Comparison of ENCODE assay signal across 25 cellular contexts in the genomic region with DNA sequence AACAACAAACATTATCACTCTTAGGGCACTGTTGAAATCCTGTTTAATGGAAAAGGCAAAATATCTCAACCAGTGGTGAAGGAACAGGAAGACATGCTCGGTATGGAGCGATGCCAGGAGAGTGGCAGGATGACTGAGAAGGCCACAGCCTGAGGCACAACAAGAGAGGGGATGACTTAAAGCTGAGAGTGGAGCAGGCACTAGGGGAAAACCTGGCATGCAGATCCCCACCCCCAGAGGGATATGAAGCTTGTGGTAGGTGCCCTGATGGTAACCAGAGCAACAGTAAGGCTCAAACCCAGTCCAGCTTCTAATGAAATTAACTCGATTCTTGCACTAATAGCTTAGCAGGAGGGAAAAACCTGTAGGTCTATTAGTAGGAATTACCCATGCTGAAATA. TPM values are rescaled to one million over a fixed set of nuclear protein-coding genes. Genes with fewer than 3 reads are reported as not detected.
A peak's percentile ranks its signal among the peaks of the same experiment; 100 is the strongest.
DNase-seq lines count a peak whose midpoint lies in the region; ATAC-seq and TF ChIP-seq lines count a peak whose summit lies in the region.
"Had no signal": no experiment of that assay in that cellular context is flagged by ENCODE, and none has a peak within 500 bp of the region (broad histone marks: within the 10 kb centered on the region; RNA-seq: fewer than 3 reads in every experiment).

No MANE protein-coding gene starts in this region.

- H3K4me3 ChIP-seq in breast epithelium (no peak overlapping the region), MG63 (no peak overlapping the region)
- H3K4me3 ChIP-seq: SJCRH30, stomach, thyroid gland had no signal

- no peak for TF ChIP-seq POLR2A in breast epithelium (IDR thresholded peaks at IDR 0.05)

- intact Hi-C loops in MCF 10A (cut with micrococcal nuclease), result no loop called here
- intact Hi-C loops in breast epithelium (cut with DNase I; ENCODE audit: low total_unique reads), result no loop called here

- TF ChIP-seq CTCF in MCF 10A (IDR thresholded peaks at IDR 0.05; ENCODE audit: unreplicated experiment), result no peak
- TF ChIP-seq CTCF in breast epithelium (IDR thresholded peaks at IDR 0.05), result no peak
- TF ChIP-seq CTCF in foreskin keratinocyte (conservative IDR thresholded peaks at IDR 0.05), result no peak

- no peaks in the 10 kb centered on the region for H3K9me3 Mint-ChIP-seq in MCF 10A (ENCODE audit: unreplicated experiment)
- no peaks in the 10 kb centered on the region for H3K9me3 Mint-ChIP-seq in stimulated activated memory B cell treated with anti-CD40 and anti-IgM and Interleukin-4, amounts not matched to agents 10 μg/mL and 1 μg/mL and 100 μg/mL, for 72 hours
- H3K9me3 Mint-ChIP-seq: activated CD4-positive, alpha-beta memory T cell treated with anti-CD3 and anti-CD28 coated beads for 36 hours; activated naive CD4-positive, alpha-beta T cell treated with anti-CD3 and anti-CD28 coated beads, Interleukin-2, amount 10 ng/mL, durations not matched to agents 7 days and 5 days; activated T-helper 1 cell treated with anti-CD3 and anti-CD28 coated beads, Interleukin-12 subunit alpha, Interleukin-12 subunit beta, Interleukin-2, Interleukin-4 antibody, amounts not matched to agents 30 ng/mL and 10 ng/mL and 1 ng/mL, durations not matched to agents 14 hours and 24 hours and 36 hours; effector memory CD8-positive, alpha-beta T cell had no signal

- H3K9me3 ChIP-seq in breast epithelium (no peaks in the 10 kb centered on the region), MG63 (no peaks in the 10 kb centered on the region)
- H3K9me3 ChIP-seq: SJCRH30, stomach, thyroid gland had no signal

- peaks cover 68% of the 10 kb centered on the region for H3K36me3 Mint-ChIP-seq in MCF 10A (ENCODE audit: insufficient read depth, unreplicated experiment)
- peaks cover 71% of the 10 kb centered on the region for H3K36me3 Mint-ChIP-seq in stimulated activated memory B cell treated with anti-CD40 and anti-IgM and Interleukin-4, amounts not matched to agents 10 μg/mL and 1 μg/mL and 100 μg/mL, for 72 hours

- no peak overlapping the region for H3K27ac Mint-ChIP-seq in MCF 10A (ENCODE audit: low read depth, unreplicated experiment)
- peak overlapping the region; percentile 57 for H3K27ac Mint-ChIP-seq in stimulated activated memory B cell treated with anti-CD40 and anti-IgM and Interleukin-4, amounts not matched to agents 10 μg/mL and 1 μg/mL and 100 μg/mL, for 72 hours
- H3K27ac Mint-ChIP-seq: activated CD4-positive, alpha-beta memory T cell treated with anti-CD3 and anti-CD28 coated beads for 36 hours; activated naive CD4-positive, alpha-beta T cell treated with anti-CD3 and anti-CD28 coated beads, Interleukin-2, amount 10 ng/mL, durations not matched to agents 7 days and 5 days; activated T-helper 1 cell treated with anti-CD3 and anti-CD28 coated beads, Interleukin-12 subunit alpha, Interleukin-12 subunit beta, Interleukin-2, Interleukin-4 antibody, amounts not matched to agents 30 ng/mL and 10 ng/mL and 1 ng/mL, durations not matched to agents 14 hours and 24 hours and 36 hours had no signal

- CTCF ChIA-PET in MCF 10A (lab: Yijun Ruan, JAX), result interaction anchor here (0.6 to 1.5 kb wide), 3 partner anchors 8 to 408 kb away, joined by 3 to 9 read pairs (median 3); no protein-coding TSS in a partner anchor

- H3K4me1 ChIP-seq in breast epithelium (no peaks in the 10 kb centered on the region), foreskin keratinocyte (no peaks in the 10 kb centered on the region)
- H3K4me1 ChIP-seq: SJCRH30, stomach, thyroid gland had no signal

- no peak overlapping the region for H3K27ac ChIP-seq in breast epithelium
- no peak overlapping the region for H3K27ac ChIP-seq in foreskin keratinocyte
- H3K27ac ChIP-seq: SJCRH30, stomach, thyroid gland had no signal

- DNase-seq in MCF 10A (ENCODE audit: unreplicated experiment) (peak; percentile 9), breast epithelium (ENCODE audit: low spot score in 2 of 2) (no peak), NCI-H82 (lab: John Stamatoyannopoulos, UW) (peak; percentile 66), foreskin keratinocyte (peak in 1 of 2 donors; percentile 30), mucosa of gallbladder (ENCODE audit: low spot score) (no peak), T1000 (lab: John Stamatoyannopoulos, UW) (no peak), MG63 (no peak)
- DNase-seq: 8988T; activated CD4-positive, alpha-beta memory T cell treated with anti-CD3 and anti-CD28 coated beads for 36 hours; activated CD4-positive, CD25-positive, alpha-beta regulatory T cell treated with anti-CD3 and anti-CD28 coated beads, Interleukin-2, amount 50 U/mL, for 72 hours; activated CD8-positive, alpha-beta memory T cell treated with anti-CD3 and anti-CD28 coated beads, Interleukin-2, amount 50 U/mL, for 4 hours; activated naive CD4-positive, alpha-beta T cell treated with anti-CD3 and anti-CD28 coated beads, Interleukin-2, amount 10 ng/mL, durations not matched to agents 7 days and 5 days; amygdala; cortex of kidney; effector memory CD8-positive, alpha-beta T cell; mesenchymal stem cell; NCI-H2171; NCI-H524; SJCRH30; stomach; thyroid gland had no signal

- H3K4me1 Mint-ChIP-seq in MCF 10A (ENCODE audit: insufficient read depth, unreplicated experiment), result no peaks in the 10 kb centered on the region
- peaks cover 14% of the 10 kb centered on the region for H3K4me1 Mint-ChIP-seq in stimulated activated memory B cell treated with anti-CD40 and anti-IgM and Interleukin-4, amounts not matched to agents 10 μg/mL and 1 μg/mL and 100 μg/mL, for 72 hours

- no peaks in the 10 kb centered on the region for H3K27me3 Mint-ChIP-seq in MCF 10A (ENCODE audit: insufficient read depth, unreplicated experiment)
- H3K27me3 Mint-ChIP-seq in stimulated activated memory B cell treated with anti-CD40 and anti-IgM and Interleukin-4, amounts not matched to agents 10 μg/mL and 1 μg/mL and 100 μg/mL, for 72 hours, result no peaks in the 10 kb centered on the region
- H3K27me3 Mint-ChIP-seq: activated CD4-positive, alpha-beta memory T cell treated with anti-CD3 and anti-CD28 coated beads for 36 hours; activated naive CD4-positive, alpha-beta T cell treated with anti-CD3 and anti-CD28 coated beads, Interleukin-2, amount 10 ng/mL, durations not matched to agents 7 days and 5 days; effector memory CD8-positive, alpha-beta T cell had no signal

- no peaks in the 10 kb centered on the region for H3K27me3 ChIP-seq in breast epithelium
- H3K27me3 ChIP-seq in foreskin keratinocyte, result no peaks in the 10 kb centered on the region
- no peaks in the 10 kb centered on the region for H3K27me3 ChIP-seq in MG63
- H3K27me3 ChIP-seq: SJCRH30, stomach, thyroid gland had no signal

- no TSS peak for BruUV-seq in MCF 10A (replicated peaks; lab: Mats Ljungman, UMichigan)

- H3K36me3 ChIP-seq in breast epithelium, result no peaks in the 10 kb centered on the region
- H3K36me3 ChIP-seq in MG63, result peaks cover 93% of the 10 kb centered on the region

- POLR2A ChIA-PET in MCF 10A (lab: Yijun Ruan, JAX), result interaction anchor here (0.5 to 1.4 kb wide), 2 partner anchors 10 to 420 kb away, joined by 3 to 4 read pairs; no protein-coding TSS in a partner anchor

- ATAC-seq in foreskin keratinocyte, result peak; percentile 32
- ATAC-seq in stimulated activated memory B cell treated with anti-CD40 and anti-IgM and Interleukin-4, amounts not matched to agents 10 μg/mL and 1 μg/mL and 100 μg/mL, for 72 hours, result no peak
- ATAC-seq: effector memory CD8-positive, alpha-beta T cell; HCT116; Panc1 had no signal

- no peak overlapping the region for H3K4me3 Mint-ChIP-seq in MCF 10A (ENCODE audit: unreplicated experiment)
- no peak overlapping the region for H3K4me3 Mint-ChIP-seq in stimulated activated memory B cell treated with anti-CD40 and anti-IgM and Interleukin-4, amounts not matched to agents 10 μg/mL and 1 μg/mL and 100 μg/mL, for 72 hours
- H3K4me3 Mint-ChIP-seq: activated CD4-positive, alpha-beta memory T cell treated with anti-CD3 and anti-CD28 coated beads for 36 hours; activated naive CD4-positive, alpha-beta T cell treated with anti-CD3 and anti-CD28 coated beads, Interleukin-2, amount 10 ng/mL, durations not matched to agents 7 days and 5 days; activated T-helper 1 cell treated with anti-CD3 and anti-CD28 coated beads, Interleukin-12 subunit alpha, Interleukin-12 subunit beta, Interleukin-2, Interleukin-4 antibody, amounts not matched to agents 30 ng/mL and 10 ng/mL and 1 ng/mL, durations not matched to agents 14 hours and 24 hours and 36 hours; effector memory CD8-positive, alpha-beta T cell had no signal

RNA-seq across cellular contexts. Expression of gene LYSMD4, which starts 40.4 kb away (rescaled TPM):
- 5.7 and 9.0 TPM in 2 replicates for total RNA-seq in MCF 10A (2022)
- 10 to 100 TPM; 12.1 to 16.0 (median 12.2) TPM for total RNA-seq in breast epithelium
- 7.5 and 10.9 TPM in 2 replicates for total RNA-seq in foreskin keratinocyte
- 5.9 and 7.7 TPM in 2 replicates for polyA plus RNA-seq in foreskin keratinocyte
- 11.6 TPM for total RNA-seq in mucosa of gallbladder
- total RNA-seq in MG63 (2014; rRNA removed; shearing (Covaris generic); ENCODE audit: low replicate concordance), result 7.0 and 7.6 TPM in 2 replicates

Comparison
In these comparisons a context has a peak if more than half of its experiments do, and no peak if none do; other contexts are left out.
1. DNase-seq: peak in MCF 10A (single experiment) and NCI-H82 (single experiment); none in breast epithelium (0 of 2), mucosa of gallbladder (single experiment), T1000 (single experiment) and MG63 (single experiment).